In the genomic region with DNA sequence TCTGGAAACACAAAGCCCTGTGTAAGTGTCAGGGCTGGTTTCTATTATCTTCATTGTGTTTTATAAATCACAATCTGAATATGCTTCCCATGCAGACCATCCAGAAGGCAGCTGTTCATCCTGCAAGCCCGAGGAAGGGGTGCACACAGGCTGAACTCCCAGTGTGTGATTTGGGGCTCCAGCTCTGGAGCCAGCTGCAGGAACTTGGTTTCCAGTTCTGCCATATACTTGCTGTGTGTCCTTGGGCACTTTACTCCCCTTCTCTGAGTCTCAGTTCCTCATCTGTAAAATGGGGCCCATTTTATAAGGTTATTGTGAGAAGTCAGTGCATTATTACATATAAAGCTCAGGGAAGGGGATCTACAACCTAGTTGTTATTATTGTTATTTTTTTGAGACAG, we compare ENCODE assay signal across 1 cellular context.
TF ChIP-seq lines count a peak whose summit lies in the region.

No MANE protein-coding gene starts in this region.

TF ChIP-seq in K562, 482 proteins besides CTCF, POLR2A, EP300 and RAD21:
- TF ChIP-seq BCOR (IDR thresholded peaks at IDR 0.05), result peak; percentile 58; the same call in 1 of the 2 replicates
- TF ChIP-seq TSC22D4 (tag; IDR thresholded peaks at IDR 0.05), result no peak
- TF ChIP-seq ZFP36 (IDR thresholded peaks at IDR 0.05; ENCODE audit: low read depth, low read length, partially characterized antibody), result peak; percentile 31
- peak; percentile 20 for TF ChIP-seq RBM25 (IDR thresholded peaks at IDR 0.05; ENCODE audit: low read depth, low read length, severe bottlenecking)
TF ChIP-seq in K562: peak in this region for 3.
